Comparison of ENCODE assay signal across 21 cellular contexts in genomic region chr16:61412562-61412961, GRCh38.
DNase-seq lines count a peak whose midpoint lies in the region; ATAC-seq, FAIRE-seq and TF ChIP-seq lines count a peak whose summit lies in the region.
"Had no signal": no experiment of that assay in that cellular context is flagged by ENCODE, and none has a peak within 500 bp of the region (broad histone marks: within the 10 kb centered on the region; RNA-seq: fewer than 3 reads in every experiment).

No MANE protein-coding gene starts in this region.

- no peak overlapping the region for H2BK5ac ChIP-seq in neuronal stem cell (ENCODE audit: low read length)

- no peak overlapping the region for H3K4ac ChIP-seq in neuronal stem cell (ENCODE audit: low read length)

- TF ChIP-seq POLR2A in HepG2 (IDR thresholded peaks at IDR 0.05; ENCODE audit: insufficient read depth in 1 of 2, low read depth in 2 of 2, low read length in 2 of 2) (no peak), right lobe of liver (IDR thresholded peaks at IDR 0.05) (no peak)

- no TSS peak for BruUV-seq in HepG2 (replicated peaks; lab: Mats Ljungman, UMichigan)

- H4K8ac ChIP-seq in neuronal stem cell (ENCODE audit: low read depth, low read length), result no peak overlapping the region

- H3K4me2 ChIP-seq in HepG2 (ENCODE audit: low read depth, low read length), result no peak overlapping the region
- no peak overlapping the region for H3K4me2 ChIP-seq in neural cell (ENCODE audit: low read length)
- no peak overlapping the region for H3K4me2 ChIP-seq in neuronal stem cell (ENCODE audit: insufficient read depth, low read length, poor library complexity, severe bottlenecking)
- H3K4me2 ChIP-seq: A549; BLaER1 treated with 17β-estradiol and CSF1 and Interleukin-3, amounts not matched to agents 10 nM and 100 nM had no signal

- no peak for FAIRE-seq in HepG2 (lab: Jason Lieb, UNC)
- FAIRE-seq: A549, D721Med, G401.6, GM12891, GM19239 had no signal

- no peak overlapping the region for H3K4me3 ChIP-seq in HepG2 (replicated peaks in 1 of 3; ENCODE audit: insufficient read depth in 1 of 3, low read depth in 2 of 3, low read length in 3 of 3)
- H3K4me3 ChIP-seq in right lobe of liver, result no peak overlapping the region
- H3K4me3 ChIP-seq in neural cell (ENCODE audit: low read length), result no peak overlapping the region
- H3K4me3 ChIP-seq in neuronal stem cell (ENCODE audit: low read length in 2 of 2), result no peak overlapping the region
- H3K4me3 ChIP-seq: A549; BLaER1 treated with 17β-estradiol and CSF1 and Interleukin-3, amounts not matched to agents 10 nM and 100 nM had no signal

- no peak overlapping the region for H3K14ac ChIP-seq in neuronal stem cell (ENCODE audit: low read length)

- H2AFZ ChIP-seq in HepG2 (ENCODE audit: low read length) (no peak overlapping the region), neural cell (ENCODE audit: low read depth, low read length) (no peak overlapping the region), neuronal stem cell (ENCODE audit: low read length) (peak overlapping the region; percentile 17)

- POLR2A ChIA-PET in HepG2 (lab: Yijun Ruan, JAX), result no interaction called here

- H3K4me1 ChIP-seq in HepG2 (ENCODE audit: insufficient read depth, low read length), result no peaks in the 10 kb centered on the region
- H3K4me1 ChIP-seq in right lobe of liver, result no peaks in the 10 kb centered on the region
- H3K4me1 ChIP-seq in neuronal stem cell (ENCODE audit: control insufficient read depth in 2 of 2, insufficient read depth in 1 of 2, low read depth in 1 of 2, low read length in 2 of 2), result peaks cover 18 to 21% of the 10 kb centered on the region in 2 donors
- H3K4me1 ChIP-seq: A549; BLaER1 treated with 17β-estradiol and CSF1 and Interleukin-3, amounts not matched to agents 10 nM and 100 nM; Caco-2 had no signal

- no peak overlapping the region for H4K91ac ChIP-seq in neuronal stem cell (ENCODE audit: low read depth, low read length, poor library complexity)

- DNase-seq in HepG2 (ENCODE audit: low spot score) (no peak), right lobe of liver (no peak), neuronal stem cell (ENCODE audit: low spot score) (no peak), kidney glomerular epithelial cell (lab: John Stamatoyannopoulos, UW) (no peak)
- DNase-seq: AML-193; Caco-2; Calu3; CD4-positive, alpha-beta T cell; CD8-positive, alpha-beta T cell; DMS79 treated with DMSO at 0.1 percent for 48 hours; GF-D8 had no signal

- TF ChIP-seq RAD21 in HepG2 (CRISPR knock-in tag; IDR thresholded peaks at IDR 0.05) (no peak), neural cell (conservative IDR thresholded peaks at IDR 0.05) (no peak)

- TF ChIP-seq EP300 in HepG2 (IDR thresholded peaks at IDR 0.05; ENCODE audit: low read depth in 2 of 2, low read length in 2 of 2), result no peak
- no peak for TF ChIP-seq EP300 in HepG2 (CRISPR knock-in tag; IDR thresholded peaks at IDR 0.05; ENCODE audit: borderline replicate concordance)
- peak; percentile 68 for TF ChIP-seq EP300 in neural cell (conservative IDR thresholded peaks at IDR 0.05; ENCODE audit: poor library complexity, severe bottlenecking)

- no peak overlapping the region for H2AK5ac ChIP-seq in neuronal stem cell (ENCODE audit: low read depth, low read length)

- no peaks in the 10 kb centered on the region for H3K79me1 ChIP-seq in neuronal stem cell (ENCODE audit: low read depth, low read length)

- H3K27ac ChIP-seq in HepG2 (ENCODE audit: extremely low read length, insufficient read depth, low read length) (no peak overlapping the region), right lobe of liver (no peak overlapping the region), neural cell (ENCODE audit: low read length) (no peak overlapping the region), neuronal stem cell (replicated peaks; ENCODE audit: low read length) (peak overlapping the region; percentile 64)
- H3K27ac ChIP-seq: 22Rv1; A549; BLaER1 treated with 17β-estradiol and CSF1 and Interleukin-3, amounts not matched to agents 10 nM and 100 nM; C4-2B had no signal

- H3K18ac ChIP-seq in neuronal stem cell (ENCODE audit: low read length), result no peak overlapping the region

- CTCF ChIA-PET in HepG2 (lab: Yijun Ruan, JAX; ENCODE audit: low intra/inter-chr PET ratio, low total read pairs), result no interaction called here

- in situ Hi-C loops in HepG2 (cut with HindIII; ENCODE audit: extremely low pct_ligation_motif_present, low pct_unique_long_range_greater_than_20kb), result no loop called here

- H3K9ac ChIP-seq in HepG2 (ENCODE audit: insufficient read depth, low read depth, low read length) (no peak overlapping the region), neural cell (ENCODE audit: low read length) (no peak overlapping the region), neuronal stem cell (ENCODE audit: low read depth, low read length, poor library complexity) (no peak overlapping the region)
- H3K9ac ChIP-seq: BLaER1 treated with 17β-estradiol and CSF1 and Interleukin-3, amounts not matched to agents 10 nM and 100 nM had no signal

- ATAC-seq in HepG2 (no peak), right lobe of liver (no peak), GM21526 (IDR thresholded peaks at IDR 0.05; ENCODE audit: low FRiP score, unreplicated experiment) (no peak)
- ATAC-seq: A549; CD8-positive, alpha-beta T cell had no signal

- intact Hi-C loops in HepG2 (cut with micrococcal nuclease; ENCODE audit: unreplicated experiment), result no loop called here
- intact Hi-C loops in right lobe of liver (cut with DNase I), result no loop called here

- H3K27me3 ChIP-seq in HepG2 (ENCODE audit: control insufficient read depth in 1 of 2, insufficient read depth in 2 of 2, low read length in 2 of 2) (no peaks in the 10 kb centered on the region), right lobe of liver (no peaks in the 10 kb centered on the region), neural cell (ENCODE audit: insufficient read depth, low read depth, low read length) (no peaks in the 10 kb centered on the region), neuronal stem cell (ENCODE audit: control insufficient read depth in 3 of 3, insufficient read depth in 3 of 3, low read depth in 1 of 3, low read length in 3 of 3) (no peaks in the 10 kb centered on the region)
- H3K27me3 ChIP-seq: BLaER1 treated with 17β-estradiol and CSF1 and Interleukin-3, amounts not matched to agents 10 nM and 100 nM had no signal

- H3K9me2 ChIP-seq in neural cell (ENCODE audit: insufficient read depth, low read length), result no peaks in the 10 kb centered on the region

- H3K36me3 ChIP-seq in HepG2 (replicated peaks in 1 of 2; ENCODE audit: control insufficient read depth in 1 of 2, insufficient read depth in 2 of 2, low read length in 2 of 2) (no peaks in the 10 kb centered on the region), right lobe of liver (no peaks in the 10 kb centered on the region), neural cell (ENCODE audit: insufficient read depth, low read length) (no peaks in the 10 kb centered on the region), neuronal stem cell (replicated peaks in 1 of 2; ENCODE audit: control insufficient read depth in 2 of 2, insufficient read depth in 2 of 2, low read length in 2 of 2) (no peaks in the 10 kb centered on the region)
- H3K36me3 ChIP-seq: BLaER1 treated with 17β-estradiol and CSF1 and Interleukin-3, amounts not matched to agents 10 nM and 100 nM had no signal

- H2BK12ac ChIP-seq in neuronal stem cell (ENCODE audit: low read length), result no peak overlapping the region

- no peak overlapping the region for H2BK120ac ChIP-seq in neuronal stem cell (ENCODE audit: low read depth, low read length)

- no peak overlapping the region for H3K23ac ChIP-seq in neuronal stem cell (ENCODE audit: low read depth, low read length, poor library complexity)

- H3K9me3 ChIP-seq in HepG2 (ENCODE audit: low read length) (peaks cover 62% of the 10 kb centered on the region), right lobe of liver (no peaks in the 10 kb centered on the region), neural cell (ENCODE audit: low read length) (no peaks in the 10 kb centered on the region), neuronal stem cell (replicated peaks in 1 of 2; ENCODE audit: control insufficient read depth in 2 of 2, insufficient read depth in 1 of 2, low read depth in 1 of 2, low read length in 2 of 2) (no peaks in the 10 kb centered on the region)
- H3K9me3 ChIP-seq: A549; BLaER1 treated with 17β-estradiol and CSF1 and Interleukin-3, amounts not matched to agents 10 nM and 100 nM; Caco-2 had no signal

- H2BK15ac ChIP-seq in neuronal stem cell (ENCODE audit: low read length), result no peak overlapping the region

- no peaks in the 10 kb centered on the region for H3F3A ChIP-seq in neural cell (ENCODE audit: insufficient read depth, low read length, poor library complexity, severe bottlenecking)

- H4K20me1 ChIP-seq in HepG2 (ENCODE audit: insufficient read depth, low read length) (no peaks in the 10 kb centered on the region), neural cell (ENCODE audit: insufficient read depth) (no peaks in the 10 kb centered on the region)
- H4K20me1 ChIP-seq: BLaER1 treated with 17β-estradiol and CSF1 and Interleukin-3, amounts not matched to agents 10 nM and 100 nM had no signal

- TF ChIP-seq CTCF in HepG2 (CRISPR knock-in tag; IDR thresholded peaks at IDR 0.05) (no peak), right lobe of liver (IDR thresholded peaks at IDR 0.05) (no peak), neural cell (IDR thresholded peaks at IDR 0.05; ENCODE audit: poor library complexity, severe bottlenecking) (no peak)

- WGBS in HepG2 (ENCODE audit: low lambda C conversion rate), result 2% methylated on average over 4 of the region's 4 CpGs
- 45% methylated on average over 4 of the region's 4 CpGs for WGBS in right lobe of liver (ENCODE audit: insufficient coverage, low coverage, low lambda C conversion rate, missing lambda C conversion rate)
- WGBS in neuronal stem cell (ENCODE audit: extremely low coverage in 2 of 2, insufficient read length in 2 of 2, insufficient replicate concordance in 1 of 2), 2 donors, result no CpG with 5 or more reads among the region's 4 CpGs

- H3K79me2 ChIP-seq in HepG2 (ENCODE audit: insufficient read depth, low read length) (no peaks in the 10 kb centered on the region), neural cell (replicated peaks; ENCODE audit: insufficient read depth, low read length) (no peaks in the 10 kb centered on the region)

TF ChIP-seq in HepG2, 621 proteins besides CTCF, POLR2A, EP300 and RAD21 (continues in another document):
- TF ChIP-seq NR2F6 (IDR thresholded peaks at IDR 0.05) (no peak), NR2F6 (CRISPR knock-in tag; IDR thresholded peaks at IDR 0.05) (no peak), NRL (CRISPR knock-in tag; IDR thresholded peaks at IDR 0.05; ENCODE audit: borderline replicate concordance) (no peak), CREB1 (IDR thresholded peaks at IDR 0.05) (0 out of 2 replicates have a peak, but pooled peaks have one; percentile 26), CREB1 (CRISPR knock-in tag; IDR thresholded peaks at IDR 0.05) (no peak)

TF ChIP-seq in neural cell, 6 proteins besides CTCF, POLR2A, EP300 and RAD21:
- TF ChIP-seq POLR2AphosphoS5 (IDR thresholded peaks at IDR 0.05) (peak; percentile 73), SMC3 (conservative IDR thresholded peaks at IDR 0.05; ENCODE audit: poor library complexity) (no peak), MXI1 (conservative IDR thresholded peaks at IDR 0.05; ENCODE audit: poor library complexity, severe bottlenecking) (no peak)
